4 cellular contexts compared by ENCODE assay signal in genomic region chr2:217346043-217346442, GRCh38.
DNase-seq lines count a peak whose midpoint lies in the region; ATAC-seq, FAIRE-seq and TF ChIP-seq lines count a peak whose summit lies in the region.
"Not testable (repeated sequence)": the region's sequence is repeated elsewhere in the genome, so short reads cannot be mapped to it uniquely, and the experiment has no call there.

No MANE protein-coding gene starts in this region.

- H3K27me3 ChIP-seq in GM12878 (replicated peaks in 1 of 2; ENCODE audit: control insufficient read depth in 2 of 2, insufficient read depth in 2 of 2, low read length in 1 of 2) = not testable (repeated sequence)

- H3K27ac ChIP-seq in GM12878 (ENCODE audit: control insufficient read depth, insufficient read depth) = not testable (repeated sequence)

- RAD21 ChIA-PET in GM12878 (lab: Charles Lee; ENCODE audit: unreplicated experiment) = not testable (repeated sequence)

- H3K4me3 ChIP-seq in GM12878 = not testable (repeated sequence)

- not testable (repeated sequence) for H3K9ac ChIP-seq in GM12878 (ENCODE audit: control insufficient read depth, insufficient read depth, low read length)

- intact Hi-C loops in GM12878 (cut with micrococcal nuclease; ENCODE audit: unreplicated experiment) = not testable (repeated sequence)

- H3K4me2 ChIP-seq in GM12878 (ENCODE audit: control insufficient read depth, insufficient read depth) = not testable (repeated sequence)

- WGBS in GM12878 (ENCODE audit: insufficient coverage, insufficient replicate concordance, low lambda C conversion rate, missing lambda C conversion rate) = 0% methylated on average over 1 of the region's 1 CpG

- not testable (repeated sequence) for BruUV-seq in GM12878 (replicated peaks; lab: Mats Ljungman, UMichigan)

- not testable (repeated sequence) for TF ChIP-seq RAD21 in GM12878 (IDR thresholded peaks at IDR 0.05; ENCODE audit: insufficient read depth, low read depth, low read length)

- not testable (repeated sequence) for TF ChIP-seq CTCF in GM12878 (IDR thresholded peaks at IDR 0.05 in 2 of 3, conservative IDR thresholded peaks at IDR 0.05 in 1 of 3; ENCODE audit: control insufficient read depth in 2 of 3, extremely low read depth in 1 of 3, insufficient read depth in 1 of 3, low read depth in 3 of 3, low read length in 3 of 3)

- FAIRE-seq in RCC 7860 (lab: Jason Lieb, UNC) = peak; percentile 86
- FAIRE-seq in GM12878 (lab: Jason Lieb, UNC) = not testable (repeated sequence)

- not testable (repeated sequence) for H3K4me1 ChIP-seq in GM12878 (ENCODE audit: control insufficient read depth, insufficient read depth, low read length)

- not testable (repeated sequence) for TF ChIP-seq EP300 in GM12878 (IDR thresholded peaks at IDR 0.05; ENCODE audit: borderline replicate concordance in 1 of 2, control insufficient read depth in 1 of 2, low read depth in 2 of 2, low read length in 2 of 2)

- in situ Hi-C loops in GM12878 (cut with MboI) = not testable (repeated sequence)

- not testable (repeated sequence) for TF ChIP-seq POLR2A in GM12878 (IDR thresholded peaks at IDR 0.05; ENCODE audit: low read depth, low read length)

- POLR2A ChIA-PET in GM12878 (lab: Charles Lee) = not testable (repeated sequence)

- H3K36me3 ChIP-seq in GM12878 (ENCODE audit: control insufficient read depth in 2 of 2, insufficient read depth in 2 of 2, low read length in 1 of 2) = not testable (repeated sequence)

- ATAC-seq in GM12878 = peak; percentile 41

- SMC1A ChIA-PET in GM12878 (lab: Charles Lee; ENCODE audit: uncharacterized antibody, unreplicated experiment) = not testable (repeated sequence)

- CTCF ChIA-PET in GM12878 (lab: Yijun Ruan, JAX) = not testable (repeated sequence)

- H4K20me1 ChIP-seq in GM12878 (ENCODE audit: control insufficient read depth, insufficient read depth) = not testable (repeated sequence)

- DNase-seq in RCC 7860 (ENCODE audit: low spot score) (peak; percentile 28), glomerular visceral epithelial cell (ENCODE audit: extremely low spot score) (peak; percentile 53), renal cortical epithelial cell (ENCODE audit: low read depth) (peak; percentile 54)
- not testable (repeated sequence) for DNase-seq in GM12878 (ENCODE audit: low read depth, low spot score)

- H3K9me3 ChIP-seq in GM12878 (replicated peaks; ENCODE audit: control insufficient read depth, insufficient read depth, low read length) = not testable (repeated sequence)

- H3K79me2 ChIP-seq in GM12878 (ENCODE audit: control insufficient read depth, insufficient read depth, low read length) = not testable (repeated sequence)

- not testable (repeated sequence) for H2AFZ ChIP-seq in GM12878 (ENCODE audit: control insufficient read depth, low read depth, low read length)

TF ChIP-seq in GM12878, 131 proteins besides CTCF, POLR2A, EP300 and RAD21:
- peak; percentile 81 for TF ChIP-seq MTA2 (IDR thresholded peaks at IDR 0.05; ENCODE audit: low read depth)
